ENCODE assay signal across 29 cellular contexts in genomic region chr20:62391165-62392076, GRCh38. TPM values are rescaled to one million over a fixed set of nuclear protein-coding genes. Genes with fewer than 3 reads are reported as not detected.
DNase-seq lines count a peak whose midpoint lies in the region; ATAC-seq and TF ChIP-seq lines count a peak whose summit lies in the region.
"Had no signal": no experiment of that assay in that cellular context is flagged by ENCODE, and none has a peak within 500 bp of the region (broad histone marks: within the 10 kb centered on the region; RNA-seq: fewer than 3 reads in every experiment).

No MANE protein-coding gene starts in this region.

- H3K36me3 ChIP-seq in stomach: peaks cover 14 to 83% (median 83%) of the 10 kb centered on the region in 4 donors
- peaks cover 17% of the 10 kb centered on the region for H3K36me3 ChIP-seq in H7 (replicated peaks; ENCODE audit: control insufficient read depth, insufficient read depth, low read length)
- H3K36me3 ChIP-seq: cardiac muscle cell had no signal

- no peak for ATAC-seq in GM18873 (IDR thresholded peaks at IDR 0.05; ENCODE audit: low FRiP score, unreplicated experiment)
- ATAC-seq: activated T-cell treated with anti-CD3 and anti-CD28 coated beads, Interleukin-2, amount 50 U/mL, for 4 hours; right cardiac atrium had no signal

- H3K27me3 ChIP-seq in stomach: no peaks in the 10 kb centered on the region
- no peaks in the 10 kb centered on the region for H3K27me3 ChIP-seq in H7 (ENCODE audit: control insufficient read depth, insufficient read depth, low read length)
- H3K27me3 ChIP-seq: cardiac muscle cell, esophagus squamous epithelium, neural progenitor cell had no signal

- TF ChIP-seq EP300 in stomach (IDR thresholded peaks at IDR 0.05): no peak

- TF ChIP-seq POLR2A in stomach (IDR thresholded peaks at IDR 0.05): no peak

- 72 to 87% (median 76%) methylated on average over 39 to 44 of the region's 44 CpGs for WGBS in stomach, 5 donors

- H3K27ac ChIP-seq in RWPE1: peak overlapping the region; percentile 88
- H3K27ac ChIP-seq in stomach: peak overlapping the region in 1 of 5 donors; percentile 9
- H3K27ac ChIP-seq: cardiac muscle cell, esophagus squamous epithelium, neural progenitor cell had no signal

- no peaks in the 10 kb centered on the region for H3K9me3 ChIP-seq in stomach
- H3K9me3 ChIP-seq: esophagus squamous epithelium, SK-N-SH had no signal

- intact Hi-C loops in stomach (cut with DNase I; ENCODE audit: low total_unique reads): no loop called here

- DNase-seq in DMS53 (lab: John Stamatoyannopoulos, UW) (peak; percentile 33), DMS53 treated with DMSO at 0.1 percent for 48 hours (lab: John Stamatoyannopoulos, UW; ENCODE audit: unreplicated experiment) (no peak), RWPE1 (ENCODE audit: low spot score) (no peak), cerebellum (ENCODE audit: low spot score) (peak; percentile 85), stomach (peak; percentile 64), DMS79 treated with DMSO at 0.1 percent for 48 hours (lab: John Stamatoyannopoulos, UW) (no peak), H7 (no peak)
- DNase-seq: activated CD4-positive, alpha-beta T cell treated with anti-CD3 and anti-CD28 coated beads, Interleukin-2, amount 10 ng/mL, durations not matched to agents 7 days and 5 days; activated T-cell treated with anti-CD3 and anti-CD28 coated beads, Interleukin-2, amount 50 U/mL, for 4 hours; anterior cingulate cortex; Calu3; esophagus squamous epithelium; NCI-H1417; NCI-H2081; NCI-H82; right cardiac atrium; SK-N-SH; stimulated activated CD4-positive, alpha-beta T cell treated with anti-CD3 and anti-CD28 coated beads, Interleukin-12 subunit alpha, Interleukin-12 subunit beta, amount 100 ng/mL, for 4 hours; stimulated activated CD4-positive, alpha-beta T cell treated with anti-CD3 and anti-CD28 coated beads, Interleukin-4, amount 100 ng/mL, for 1 hour; T-helper 2 cell had no signal

- TF ChIP-seq CTCF in RWPE1 (conservative IDR thresholded peaks at IDR 0.05; ENCODE audit: low read depth): no peak
- no peak for TF ChIP-seq CTCF in stomach (IDR thresholded peaks at IDR 0.05)

- H3K4me3 ChIP-seq in stomach: no peak overlapping the region
- H3K4me3 ChIP-seq in H7 (ENCODE audit: insufficient read depth, low read depth, low read length): no peak overlapping the region
- H3K4me3 ChIP-seq: cardiac muscle cell, esophagus squamous epithelium, neural progenitor cell had no signal

- POLR2A ChIA-PET in RWPE1 (lab: Yijun Ruan, JAX; ENCODE audit: low non-redundant PET): no interaction called here

- CTCF ChIA-PET in RWPE1 (lab: Yijun Ruan, JAX): interaction anchor here (0.7 to 2.0 kb wide), 5 partner anchors 9 to 89 kb away, joined by 3 to 5 read pairs (median 4); partner anchors contain the start of gene ADRM1

- H3K4me1 ChIP-seq in stomach: peaks cover 8 to 24% (median 16%) of the 10 kb centered on the region in 4 donors

RNA-seq across cellular contexts. Expression of gene RPS21, which starts 4.5 kb away (rescaled TPM):
- total RNA-seq in cerebellum (422 TPM), stomach (1,000 to 10,000 TPM in 3 of 5 donors, 100 to 1,000 TPM in 2; 239 to 2,998 (median 1,528) TPM)
- 1,000 to 10,000 TPM; 4,606 to 7,615 (median 4,647) TPM for polyA plus RNA-seq in stomach
- total RNA-seq in H7 (2014; rRNA removed; shearing (Covaris generic)): 877 and 1,118 TPM in 2 replicates

RNA-seq across cellular contexts. Expression of gene CABLES2, which starts 15.7 kb away (rescaled TPM):
- total RNA-seq in cerebellum (5.4 TPM), stomach (1 to 10 TPM in 4 of 5 donors, under 1 TPM in 1; 0.55 to 7.8 (median 1.4) TPM)
- 1 to 10 TPM; 2.0 to 3.2 (median 2.5) TPM for polyA plus RNA-seq in stomach
- 7.7 and 8.3 TPM in 2 replicates for total RNA-seq in H7 (2014; rRNA removed; shearing (Covaris generic))

RNA-seq across cellular contexts. Expression of gene LAMA5, which starts 24.3 kb away (rescaled TPM):
- total RNA-seq in cerebellum (24.6 TPM), stomach (100 to 1,000 TPM in 2 of 5 donors, 10 to 100 TPM in 3; 42.2 to 278 (median 86.9) TPM)
- 100 to 1,000 TPM in 1 of 3 donors, 10 to 100 TPM in 2; 41.4 to 278 (median 72.3) TPM for polyA plus RNA-seq in stomach
- total RNA-seq in H7 (2014; rRNA removed; shearing (Covaris generic)): 61.0 and 90.8 TPM in 2 replicates
- polyA plus RNA-seq: CD14-positive monocyte had no signal

RNA-seq across cellular contexts. Expression of gene RBBP8NL, which starts 35.9 kb away (rescaled TPM):
- not detected for total RNA-seq in cerebellum
- total RNA-seq in stomach: 1 to 10 TPM in 1 of 5 donors, under 1 TPM in 2, not detected in 2; 0.45 to 2.3 (median 0.55) TPM
- polyA plus RNA-seq in stomach: 1 to 10 TPM; 2.1 to 8.0 (median 5.7) TPM
- total RNA-seq in H7 (2014; rRNA removed; shearing (Covaris generic)): not detected in 2 replicates
- total RNA-seq: activated CD4-positive, alpha-beta T cell treated with anti-CD3 and anti-CD28 coated beads, Interleukin-2, amount 10 ng/mL, durations not matched to agents 7 days and 5 days; activated T-cell treated with anti-CD3 and anti-CD28 coated beads, Interleukin-2, amount 50 U/mL, for 4 hours; cardiac muscle cell; Daoy; frontal cortex; MCF 10A; OCI-LY7; right cardiac atrium had no signal
- polyA plus RNA-seq: cardiac muscle cell, CD14-positive monocyte, IgD-negative memory B cell, right cardiac atrium, SK-N-SH had no signal

Comparison
In these comparisons a context has a peak if more than half of its experiments do, and no peak if none do; other contexts are left out.
1. DNase-seq: peak in DMS53 (single experiment), cerebellum (single experiment) and stomach (single experiment); none in DMS53 treated with DMSO at 0.1 percent for 48 hours (single experiment), RWPE1 (single experiment), DMS79 treated with DMSO at 0.1 percent for 48 hours (single experiment) and H7 (single experiment).